8 cellular contexts compared by ENCODE assay signal in genomic region chr7:105877736-105878135, GRCh38. TPM values are rescaled to one million over a fixed set of nuclear protein-coding genes. Genes with fewer than 3 reads are reported as not detected.
DNase-seq lines count a peak whose midpoint lies in the region; ATAC-seq, FAIRE-seq and TF ChIP-seq lines count a peak whose summit lies in the region.

No MANE protein-coding gene starts in this region.

- H3K4me1 ChIP-seq in A673 (ENCODE audit: insufficient read depth, low read length, poor library complexity, severe bottlenecking) = no peaks in the 10 kb centered on the region
- peaks cover 34% of the 10 kb centered on the region for H3K4me1 ChIP-seq in mucosa of stomach (ENCODE audit: control insufficient read depth, insufficient read depth, low read length)

- no TSS peak for BruUV-seq in A673 (replicated peaks; lab: Mats Ljungman, UMichigan)

- CTCF ChIA-PET in A673 (lab: Charles Lee) = interaction anchor here (1.5 kb wide), 1 partner anchor 165 kb away, joined by 5 read pairs; no protein-coding TSS in a partner anchor

- peak overlapping the region; percentile 76 for H3K27ac ChIP-seq in A673 (ENCODE audit: low read depth, low read length, poor library complexity, severe bottlenecking)

- POLR2A ChIA-PET in A673 (lab: Charles Lee; ENCODE audit: low non-redundant PET) = interaction anchor here (0.5 kb wide), 1 partner anchor 107 kb away, joined by 3 read pairs; no protein-coding TSS in a partner anchor

- peak; percentile 30 for DNase-seq in A673 (ENCODE audit: low spot score)
- DNase-seq in HFF-Myc (ENCODE audit: extremely low read depth, low read depth) = no peak
- DNase-seq in cardiac fibroblast (ENCODE audit: low read depth in 2 of 2) = no peak
- no peak for DNase-seq in RCC 7860 (ENCODE audit: low spot score)
- no peak for DNase-seq in omental fat pad (ENCODE audit: low spot score)

- peak overlapping the region; percentile 32 for H3K9ac ChIP-seq in mucosa of stomach (ENCODE audit: low read length)

- no peaks in the 10 kb centered on the region for H3K27me3 ChIP-seq in A673 (replicated peaks; ENCODE audit: insufficient read depth, low read depth, low read length, poor library complexity)
- no peaks in the 10 kb centered on the region for H3K27me3 ChIP-seq in mucosa of stomach (ENCODE audit: control insufficient read depth, insufficient read depth, low read length)

- H3K36me3 ChIP-seq in A673 (ENCODE audit: insufficient read depth, low read length, poor library complexity, severe bottlenecking) (no peaks in the 10 kb centered on the region), mucosa of stomach (ENCODE audit: control insufficient read depth, insufficient read depth, low read length) (no peaks in the 10 kb centered on the region)

- no peak for FAIRE-seq in RCC 7860 (lab: Jason Lieb, UNC)

- no peaks in the 10 kb centered on the region for H3K9me3 ChIP-seq in A673 (ENCODE audit: low read depth, low read length, poor library complexity, severe bottlenecking)
- no peaks in the 10 kb centered on the region for H3K9me3 ChIP-seq in mucosa of stomach (ENCODE audit: control insufficient read depth, low read length)

- peak overlapping the region; percentile 77 for H3K4me3 ChIP-seq in A673 (ENCODE audit: low read depth, low read length, poor library complexity, severe bottlenecking)
- peak overlapping the region; percentile 70 for H3K4me3 ChIP-seq in HFF-Myc (replicated peaks; ENCODE audit: low read depth, low read length)
- H3K4me3 ChIP-seq in cardiac fibroblast (replicated peaks in 1 of 2; ENCODE audit: low read depth in 2 of 2, low read length in 2 of 2) = peak overlapping the region; percentile 74 to 77
- peak overlapping the region; percentile 60 for H3K4me3 ChIP-seq in mucosa of stomach (ENCODE audit: low read length)

- intact Hi-C loops in A673 (cut with micrococcal nuclease; ENCODE audit: unreplicated experiment) = loop anchor here (2.0 to 10.0 kb wide), 4 partner anchors 115 to 223 kb away; no protein-coding TSS in a partner anchor

- no peak for TF ChIP-seq CTCF in A673 (conservative IDR thresholded peaks at IDR 0.05; ENCODE audit: low read depth, low read length)
- TF ChIP-seq CTCF in HFF-Myc (IDR thresholded peaks at IDR 0.05; ENCODE audit: low read depth, low read length, missing control alignments) = no peak
- no peak for TF ChIP-seq CTCF in cardiac fibroblast (IDR thresholded peaks at IDR 0.05; ENCODE audit: low read depth, low read length)
- TF ChIP-seq CTCF in omental fat pad (IDR thresholded peaks at IDR 0.05) = no peak

- ATAC-seq in omental fat pad (ENCODE audit: low FRiP score) (no peak), GM19328 (IDR thresholded peaks at IDR 0.05; ENCODE audit: unreplicated experiment) (no peak), GM19395 (IDR thresholded peaks at IDR 0.05; ENCODE audit: unreplicated experiment) (no peak)

RNA-seq across cellular contexts. Expression of gene ATXN7L1, which starts 1.3 kb away (rescaled TPM):
- total RNA-seq in A673 (2021) (29.9 and 32.8 TPM in 2 replicates), omental fat pad (10 to 100 TPM; 10.6 to 19.5 (median 12.2) TPM)
